ENCODE assay signal across 8 cellular contexts in the genomic region with DNA sequence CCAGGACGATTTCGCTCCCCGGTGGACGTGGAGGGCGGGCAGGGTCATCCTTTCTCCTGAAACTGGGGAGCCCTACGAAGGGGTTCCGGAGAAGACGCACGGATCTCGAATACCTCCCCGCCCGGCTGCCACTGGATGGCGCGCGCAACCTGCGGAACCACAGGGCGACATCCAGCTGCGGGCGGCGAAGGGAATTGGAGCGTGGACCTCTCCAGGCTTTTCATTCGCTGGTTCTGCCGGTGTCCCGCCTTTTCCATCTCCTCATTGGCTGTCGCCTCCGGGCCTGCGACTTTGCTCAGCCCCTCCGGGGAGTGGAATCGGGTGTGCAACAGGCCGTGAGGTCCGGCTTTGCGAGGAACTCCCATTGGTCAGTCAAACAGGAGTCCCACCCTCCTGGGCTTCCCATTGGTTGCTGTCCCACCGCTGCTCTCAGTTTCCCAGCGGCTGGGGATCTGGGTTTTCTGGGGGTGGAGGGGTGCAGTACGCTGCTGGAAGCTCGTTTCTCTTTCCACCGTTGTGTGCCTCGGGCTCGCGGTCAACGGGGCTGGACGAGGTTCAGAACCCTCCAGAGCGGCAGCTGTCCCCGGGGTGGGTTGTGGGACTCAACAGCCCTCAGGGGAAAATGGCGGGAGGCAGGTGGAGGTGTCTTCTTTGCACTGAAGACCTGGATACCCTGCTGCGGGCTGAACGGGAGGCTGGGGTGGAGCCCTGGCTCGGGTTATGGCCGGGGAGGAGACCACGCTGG. TPM values are rescaled to one million over a fixed set of nuclear protein-coding genes. Genes with fewer than 3 reads are reported as not detected.
DNase-seq lines count a peak whose midpoint lies in the region; ATAC-seq and TF ChIP-seq lines count a peak whose summit lies in the region.

No MANE protein-coding gene starts in this region.

- H3K4me1 ChIP-seq in DND-41 (ENCODE audit: insufficient read depth, low read length) (peaks cover 8% of the 10 kb centered on the region), GM23248 (ENCODE audit: insufficient read depth) (no peaks in the 10 kb centered on the region)

- H3K4me2 ChIP-seq in DND-41 (ENCODE audit: insufficient read depth, low read length) (peak overlapping the region; percentile 48; the same call in 1 of the 2 replicates), GM23248 (ENCODE audit: unreplicated experiment) (peak overlapping the region; percentile 92)

- H3K4me1 Mint-ChIP-seq in nephron progenitor cell, result peaks cover 6% of the 10 kb centered on the region
- no peaks in the 10 kb centered on the region for H3K4me1 Mint-ChIP-seq in stimulated activated naive CD8-positive, alpha-beta T cell treated with anti-CD3 and anti-CD28 coated beads, Interleukin-15, Interleukin-2, amounts not matched to agents 100 ng/mL and 50 ng/mL, for 24 hours (ENCODE audit: low read depth)

- H3K9me3 ChIP-seq in DND-41 (ENCODE audit: insufficient read depth, low read length, severe bottlenecking) (no peaks in the 10 kb centered on the region), GM23248 (ENCODE audit: low read depth) (no peaks in the 10 kb centered on the region)

- peak; percentile 72 for DNase-seq in DND-41
- DNase-seq in GM23248, result peak; percentile 99
- peak; percentile 93 for DNase-seq in LHCN-M2 (ENCODE audit: low read depth)
- peak; percentile 98 for DNase-seq in RWPE1 (ENCODE audit: low spot score)
- DNase-seq in activated effector memory CD4-positive, alpha-beta T cell treated with Interleukin-2 at 50 U/mL for 16 hours, result peak; percentile 93
- DNase-seq in fibroblast of villous mesenchyme (ENCODE audit: low read depth), result peak; percentile 97
- DNase-seq in nephron progenitor cell, result peak; percentile 94

- ATAC-seq in DND-41 (ENCODE audit: insufficient read depth, low read depth), result peak; percentile 92

- peaks cover 16% of the 10 kb centered on the region for H3K27me3 ChIP-seq in DND-41 (ENCODE audit: insufficient read depth, low read length, poor library complexity)
- H3K27me3 ChIP-seq in GM23248 (replicated peaks; ENCODE audit: insufficient read depth), result no peaks in the 10 kb centered on the region

- H3K36me3 ChIP-seq in DND-41 (ENCODE audit: insufficient read depth, low read length) (no peaks in the 10 kb centered on the region), GM23248 (ENCODE audit: low read depth) (no peaks in the 10 kb centered on the region)

- H4K20me1 ChIP-seq in DND-41 (ENCODE audit: insufficient read depth, low read length) (no peaks in the 10 kb centered on the region), GM23248 (ENCODE audit: insufficient read depth) (no peaks in the 10 kb centered on the region)

- CTCF ChIA-PET in RWPE1 (lab: Yijun Ruan, JAX), result interaction anchor here (0.6 to 1.4 kb wide), 16 partner anchors 8 to 818 kb away, joined by 3 to 8 read pairs (median 4); partner anchors contain the start of gene OR3A2

- H3K79me2 ChIP-seq in DND-41 (ENCODE audit: insufficient read depth, low read length) (no peaks in the 10 kb centered on the region), GM23248 (ENCODE audit: insufficient read depth) (no peaks in the 10 kb centered on the region)

- TF ChIP-seq CTCF in DND-41 (IDR thresholded peaks at IDR 0.05; ENCODE audit: borderline replicate concordance, extremely low read depth, low read length, poor library complexity, severe bottlenecking) (peak; percentile 63), RWPE1 (conservative IDR thresholded peaks at IDR 0.05; ENCODE audit: low read depth) (peak; percentile 88), fibroblast of villous mesenchyme (IDR thresholded peaks at IDR 0.05; ENCODE audit: insufficient read depth, low read depth, low read length) (peak; percentile 67), nephron progenitor cell (IDR thresholded peaks at IDR 0.05) (peak; percentile 59)

- H3K27ac Mint-ChIP-seq in nephron progenitor cell, result peak overlapping the region; percentile 19
- peak overlapping the region; percentile 55 for H3K27ac Mint-ChIP-seq in stimulated activated naive CD8-positive, alpha-beta T cell treated with anti-CD3 and anti-CD28 coated beads, Interleukin-15, Interleukin-2, amounts not matched to agents 100 ng/mL and 50 ng/mL, for 24 hours

- H3K27ac ChIP-seq in DND-41 (ENCODE audit: low read length), result no peak overlapping the region
- H3K27ac ChIP-seq in GM23248, result no peak overlapping the region
- H3K27ac ChIP-seq in RWPE1, result peak overlapping the region; percentile 71

- in situ Hi-C loops in GM23248 (cut with MboI), result loop anchor here (25.0 kb wide), 1 partner anchor 588 kb away; the partner anchor contains the start of genes CTNS and SHPK

- H3K9ac ChIP-seq in DND-41 (ENCODE audit: low read depth, low read length) (no peak overlapping the region), GM23248 (peak overlapping the region; percentile 72)

- POLR2A ChIA-PET in RWPE1 (lab: Yijun Ruan, JAX; ENCODE audit: low non-redundant PET), result interaction anchor here (0.6 kb wide), 3 partner anchors 261 to 695 kb away, joined by 3 to 4 read pairs (median 3); no protein-coding TSS in a partner anchor

- peaks cover 20% of the 10 kb centered on the region for H3K9me3 Mint-ChIP-seq in nephron progenitor cell
- no peaks in the 10 kb centered on the region for H3K9me3 Mint-ChIP-seq in stimulated activated naive CD8-positive, alpha-beta T cell treated with anti-CD3 and anti-CD28 coated beads, Interleukin-15, Interleukin-2, amounts not matched to agents 100 ng/mL and 50 ng/mL, for 24 hours

- no peaks in the 10 kb centered on the region for H3K9me2 ChIP-seq in GM23248 (ENCODE audit: insufficient read depth)

- WGBS in GM23248 (ENCODE audit: low coverage in 1 of 2, low lambda C conversion rate in 2 of 2, missing lambda C conversion rate in 2 of 2), 2 experiments, result 1 to 2% methylated on average over 46 to 48 of the region's 50 CpGs

- H3K36me3 Mint-ChIP-seq in nephron progenitor cell (ENCODE audit: low read depth), result no peaks in the 10 kb centered on the region
- H3K36me3 Mint-ChIP-seq in stimulated activated naive CD8-positive, alpha-beta T cell treated with anti-CD3 and anti-CD28 coated beads, Interleukin-15, Interleukin-2, amounts not matched to agents 100 ng/mL and 50 ng/mL, for 24 hours (ENCODE audit: low read depth), result no peaks in the 10 kb centered on the region

- H3K27me3 Mint-ChIP-seq in nephron progenitor cell (ENCODE audit: low read depth, poor library complexity), result peaks cover 23% of the 10 kb centered on the region
- H3K27me3 Mint-ChIP-seq in stimulated activated naive CD8-positive, alpha-beta T cell treated with anti-CD3 and anti-CD28 coated beads, Interleukin-15, Interleukin-2, amounts not matched to agents 100 ng/mL and 50 ng/mL, for 24 hours, result no peaks in the 10 kb centered on the region

- H3K4me3 Mint-ChIP-seq in nephron progenitor cell, result peak overlapping the region; percentile 91
- peak overlapping the region; percentile 89 for H3K4me3 Mint-ChIP-seq in stimulated activated naive CD8-positive, alpha-beta T cell treated with anti-CD3 and anti-CD28 coated beads, Interleukin-15, Interleukin-2, amounts not matched to agents 100 ng/mL and 50 ng/mL, for 24 hours

- H2AFZ ChIP-seq in DND-41 (ENCODE audit: low read depth, low read length) (peak overlapping the region; percentile 49; the same call in 1 of the 2 replicates), GM23248 (peak overlapping the region; percentile 99)

- no peak overlapping the region for H3K4me3 ChIP-seq in DND-41 (ENCODE audit: low read depth in 1 of 2, low read length in 2 of 2)
- H3K4me3 ChIP-seq in GM23248, result peak overlapping the region; percentile 89
- H3K4me3 ChIP-seq in fibroblast of villous mesenchyme (ENCODE audit: low read depth, low read length), result peak overlapping the region; percentile 78

- H3F3A ChIP-seq in GM23248 (ENCODE audit: insufficient read depth), result no peaks in the 10 kb centered on the region

RNA-seq across cellular contexts. Expression of gene OR1D5, which starts 14.5 kb away (rescaled TPM):
- total RNA-seq in GM23248 (2014; rRNA removed; shearing (Covaris generic)), result not detected in 2 replicates
- not detected in 2 replicates for polyA plus RNA-seq in GM23248 (2016; fragmentation: Nextera tagmentation; extraction: Ambion mirVana)
- total RNA-seq in LHCN-M2 (2014; rRNA removed) (not detected in 2 replicates), fibroblast of villous mesenchyme (not detected in 2 replicates)
- polyA plus RNA-seq in LHCN-M2 (2012), result not detected

RNA-seq across cellular contexts. Expression of gene OR1D2, which starts 55.3 kb away (rescaled TPM):
- total RNA-seq in GM23248 (2014; rRNA removed; shearing (Covaris generic)), result not detected in 2 replicates
- not detected in 2 replicates for polyA plus RNA-seq in GM23248 (2016; fragmentation: Nextera tagmentation; extraction: Ambion mirVana)
- total RNA-seq in LHCN-M2 (2014; rRNA removed) (not detected in 2 replicates), fibroblast of villous mesenchyme (not detected in 2 replicates)
- polyA plus RNA-seq in LHCN-M2 (2012), result not detected

Comparison
In these comparisons a context has a peak if more than half of its experiments do, and no peak if none do; other contexts are left out.
1. H3K4me3 ChIP-seq: peak in GM23248 (single experiment) and fibroblast of villous mesenchyme (single experiment); none in DND-41 (0 of 2).
2. Peak in every context shown above with its lines, with median percentiles within 50 percentile points of each other: DNase-seq and CTCF ChIP-seq.